8 cellular contexts compared by ENCODE assay signal in genomic region chr1:153617677-153618076, GRCh38. TPM values are rescaled to one million over a fixed set of nuclear protein-coding genes. Genes with fewer than 3 reads are reported as not detected.
DNase-seq lines count a peak whose midpoint lies in the region; ATAC-seq and TF ChIP-seq lines count a peak whose summit lies in the region.

No MANE protein-coding gene starts in this region.

- TF ChIP-seq RAD21 in HCT116 (IDR thresholded peaks at IDR 0.05; ENCODE audit: low read depth), result no peak

- intact Hi-C loops in HCT116 (cut with micrococcal nuclease), result loop anchor here (2.0 kb wide), 2 partner anchors 45 to 107 kb away; no protein-coding TSS in a partner anchor
- intact Hi-C loops in ascending aorta (cut with DNase I), result loop anchor here (2.0 to 10.0 kb wide), 4 partner anchors 45 to 263 kb away; partner anchors contain the start of gene S100A9
- intact Hi-C loops in left lung (cut with DNase I), result no loop called here

- peaks cover 25% of the 10 kb centered on the region for H3K79me2 ChIP-seq in HCT116 (ENCODE audit: insufficient read depth, low read length)

- no peak overlapping the region for H2AFZ ChIP-seq in HCT116 (ENCODE audit: low read depth, low read length, poor library complexity, severe bottlenecking)

- TF ChIP-seq POLR2A in HCT116 (IDR thresholded peaks at IDR 0.05; ENCODE audit: borderline replicate concordance, extremely low read depth, insufficient read depth, insufficient read length), result no peak

- H3K4me3 ChIP-seq in HCT116 (replicated peaks in 1 of 2; ENCODE audit: low read depth in 1 of 2, low read length in 2 of 2), result no peak overlapping the region
- no peak overlapping the region for H3K4me3 ChIP-seq in ascending aorta
- H3K4me3 ChIP-seq in left lung, result no peak overlapping the region

- H3K36me3 ChIP-seq in HCT116 (ENCODE audit: control insufficient read depth in 1 of 2, insufficient read depth in 2 of 2, low read length in 2 of 2), result peaks cover 0 to 4% of the 10 kb centered on the region in 2 experiments; a peak in 2 of 4 replicates
- H3K36me3 ChIP-seq in ascending aorta, result peaks cover 0 to 13% of the 10 kb centered on the region in 2 donors
- H3K36me3 ChIP-seq in left lung, result peaks cover 0 to 12% of the 10 kb centered on the region in 2 donors

- POLR2A ChIA-PET in HCT116 (lab: Charles Lee), result interaction anchor here (1.0 to 8.2 kb wide), 4 partner anchors 8 to 50 kb away, joined by 4 to 172 read pairs (median 12); partner anchors contain the start of genes CHTOP, S100A1 and S100A13

- no peaks in the 10 kb centered on the region for H4K20me1 ChIP-seq in HCT116 (ENCODE audit: insufficient read depth)

- H3K27ac ChIP-seq in HCT116 (ENCODE audit: low read depth, low read length) (peak overlapping the region; percentile 79), ascending aorta (peak overlapping the region in 1 of 2 donors; percentile 49), left lung (peak overlapping the region in 1 of 2 donors; percentile 63)

- RAD21 ChIA-PET in HCT116 (lab: Charles Lee; ENCODE audit: low non-redundant PET in 1 of 2, low total read pairs in 2 of 2, uncharacterized antibody in 2 of 2, unreplicated experiment in 2 of 2), result interaction anchor here (1.3 to 2.2 kb wide), 3 partner anchors 10 to 45 kb away, joined by 5 to 9 read pairs (median 8); partner anchors contain the start of gene S100A13 (in 1 of the 2)

- peak overlapping the region; percentile 61 for H3K9ac ChIP-seq in HCT116 (ENCODE audit: low read length)

- DNase-seq in activated CD8-positive, alpha-beta memory T cell treated with anti-CD3 and anti-CD28 coated beads for 24 hours, result peak; percentile 91
- no peak for DNase-seq in activated CD8-positive, alpha-beta memory T cell treated with anti-CD3 and anti-CD28 coated beads, Interleukin-2, amount 50 U/mL, for 48 hours
- DNase-seq in HCT116 (ENCODE audit: low read depth, low spot score), result peak; percentile 57
- DNase-seq in ascending aorta (ENCODE audit: low spot score in 2 of 2), result peak in 1 of 2 donors; percentile 92
- peak; percentile 82 to 93 for DNase-seq in left lung
- no peak for DNase-seq in MV-4-11 (lab: John Stamatoyannopoulos, UW)

- H3K27me3 ChIP-seq in HCT116 (ENCODE audit: insufficient read depth, low read length) (no peaks in the 10 kb centered on the region), ascending aorta (no peaks in the 10 kb centered on the region), left lung (no peaks in the 10 kb centered on the region)

- TF ChIP-seq CTCF in HCT116 (IDR thresholded peaks at IDR 0.05 in 2 of 3, conservative IDR thresholded peaks at IDR 0.05 in 1 of 3; ENCODE audit: borderline replicate concordance in 1 of 3, insufficient read depth in 1 of 3, low read depth in 2 of 3, low read length in 2 of 3) (peak in 2 of 3 experiments; percentile 66 to 68; a peak in 4 of 6 replicates), ascending aorta (IDR thresholded peaks at IDR 0.05) (peak; percentile 58 to 73 (median 58)), left lung (IDR thresholded peaks at IDR 0.05) (peak; percentile 30 to 70)

- H3K9me3 ChIP-seq in HCT116 (ENCODE audit: control insufficient read depth in 1 of 2, insufficient read depth in 1 of 2, low read depth in 1 of 2, low read length in 2 of 2), result no peaks in the 10 kb centered on the region
- no peaks in the 10 kb centered on the region for H3K9me3 ChIP-seq in ascending aorta
- H3K9me3 ChIP-seq in left lung, result no peaks in the 10 kb centered on the region

- H3K4me2 ChIP-seq in HCT116 (ENCODE audit: low read length), result peak overlapping the region; percentile 73

- H3K9me2 ChIP-seq in HCT116 (ENCODE audit: insufficient read depth), result no peaks in the 10 kb centered on the region

- ATAC-seq in HCT116 (peak; percentile 63), left lung (peak; percentile 46), GM19395 (IDR thresholded peaks at IDR 0.05; ENCODE audit: unreplicated experiment) (no peak)

- BruUV-seq in HCT116 (replicated peaks; lab: Mats Ljungman, UMichigan), result no TSS peak

- CTCF ChIA-PET in HCT116 (lab: Charles Lee), result interaction anchor here (1.2 to 7.7 kb wide), 6 partner anchors 10 to 107 kb away, joined by 3 to 76 read pairs (median 9); partner anchors contain the start of genes CHTOP, S100A1 and S100A13

- H3K4me1 ChIP-seq in HCT116 (ENCODE audit: control insufficient read depth in 1 of 2, insufficient read depth in 2 of 2, low read length in 2 of 2) (peaks cover 39 to 53% of the 10 kb centered on the region in 2 experiments), ascending aorta (peaks cover 0 to 12% of the 10 kb centered on the region in 2 donors), left lung (peaks cover 10 to 30% of the 10 kb centered on the region in 2 donors)

TF ChIP-seq in HCT116, 20 proteins besides CTCF, POLR2A, EP300 and RAD21:
- TF ChIP-seq POLR2AphosphoS5 (IDR thresholded peaks at IDR 0.05; ENCODE audit: low read depth, low read length) (peak; percentile 63), YY1 (IDR thresholded peaks at IDR 0.05; ENCODE audit: extremely low read depth, insufficient replicate concordance, low read depth, low read length) (peak; percentile 71), ELF1 (IDR thresholded peaks at IDR 0.05; ENCODE audit: borderline replicate concordance, low read depth) (no peak), JUND (IDR thresholded peaks at IDR 0.05) (no peak), ZFX (IDR thresholded peaks at IDR 0.05) (no peak)

TF ChIP-seq in PFSK-1, 5 proteins besides CTCF, POLR2A, EP300 and RAD21:
- TF ChIP-seq FOXP2 (optimal IDR thresholded peaks at IDR 0.05; ENCODE audit: borderline replicate concordance, extremely low read depth, extremely low read length, insufficient read depth) (no peak), SIN3A (IDR thresholded peaks at IDR 0.05; ENCODE audit: borderline replicate concordance, insufficient read depth, low read length) (no peak; the same call in 1 of the 2 replicates), TAF1 (IDR thresholded peaks at IDR 0.05; ENCODE audit: borderline replicate concordance, insufficient read depth, low read length) (no peak), POLR2AphosphoS5 (IDR thresholded peaks at IDR 0.05; ENCODE audit: low read depth, low read length) (peak; percentile 24; the same call in 1 of the 2 replicates)

RNA-seq across cellular contexts. Expression of gene S100A14, which starts 1.6 kb away (rescaled TPM):
- 252 TPM for total RNA-seq in HCT116 (2021; ENCODE audit: unreplicated experiment)
- polyA plus RNA-seq in HCT116 (2012), result 369 and 385 TPM in 2 replicates
- polyA plus RNA-seq in PFSK-1 (2012; ENCODE audit: insufficient read length, low read depth), result 0.49 TPM
- total RNA-seq in ascending aorta, result 1.5 TPM
- 100 to 1,000 TPM in 1 of 2 donors, 10 to 100 TPM in 1; 100.0 to 152 TPM for total RNA-seq in left lung

RNA-seq across cellular contexts. Expression of gene S100A16, which starts 4.7 kb away (rescaled TPM):
- 196 TPM for total RNA-seq in HCT116 (2021; ENCODE audit: unreplicated experiment)
- 357 and 371 TPM in 2 replicates for polyA plus RNA-seq in HCT116 (2012)
- polyA plus RNA-seq in PFSK-1 (2012; ENCODE audit: insufficient read length, low read depth), result 53.0 TPM
- 364 TPM for total RNA-seq in ascending aorta
- 100 to 1,000 TPM; 118 to 145 TPM for total RNA-seq in left lung

RNA-seq across cellular contexts. Expression of gene S100A13, which starts 9.6 kb away (rescaled TPM):
- total RNA-seq in HCT116 (2021; ENCODE audit: unreplicated experiment) (143 TPM), ascending aorta (89.7 TPM), left lung (10 to 100 TPM; 75.1 to 80.0 TPM)
- 203 and 216 TPM in 2 replicates for polyA plus RNA-seq in HCT116 (2012)
- 162 TPM for polyA plus RNA-seq in PFSK-1 (2012; ENCODE audit: insufficient read length, low read depth)

RNA-seq across cellular contexts. Expression of gene S100A1, which starts 10.6 kb away (rescaled TPM):
- total RNA-seq in HCT116 (2021; ENCODE audit: unreplicated experiment), result 0.30 TPM
- polyA plus RNA-seq in HCT116 (2012), result 1.8 and 2.1 TPM in 2 replicates
- polyA plus RNA-seq in PFSK-1 (2012; ENCODE audit: insufficient read length, low read depth), result 7.4 TPM
- not detected for total RNA-seq in ascending aorta
- total RNA-seq in left lung, result 1 to 10 TPM in 1 of 2 donors, under 1 TPM in 1; 0.93 to 2.3 TPM

RNA-seq across cellular contexts. Expression of gene CHTOP, which starts 16.2 kb away (rescaled TPM):
- total RNA-seq in HCT116 (2021; ENCODE audit: unreplicated experiment), result 110 TPM
- polyA plus RNA-seq in HCT116 (2012), result 86.3 and 88.6 TPM in 2 replicates
- 85.4 TPM for polyA plus RNA-seq in PFSK-1 (2012; ENCODE audit: insufficient read length, low read depth)
- 58.9 TPM for total RNA-seq in ascending aorta
- 10 to 100 TPM; 54.5 to 65.5 TPM for total RNA-seq in left lung

Comparison
In these comparisons a context has a peak if more than half of its experiments do, and no peak if none do; other contexts are left out.
1. DNase-seq: peak in activated CD8-positive, alpha-beta memory T cell treated with anti-CD3 and anti-CD28 coated beads for 24 hours (single experiment), HCT116 (single experiment) and left lung (2 of 2); none in activated CD8-positive, alpha-beta memory T cell treated with anti-CD3 and anti-CD28 coated beads, Interleukin-2, amount 50 U/mL, for 48 hours (single experiment) and MV-4-11 (single experiment).
2. RNA of gene S100A14, which starts 1.6 kb away (total RNA-seq): 252 TPM in HCT116 (single experiment) and 100.0 to 152 TPM in left lung; 1.5 TPM in ascending aorta (single experiment); every median in the first group is over 10 times any median in the second.
3. intact Hi-C loops: an anchor here in HCT116 (2.0 kb wide) and ascending aorta (2.0 to 10.0 kb wide); none called in left lung.
4. Peak in every context shown above with its lines, with median percentiles within 50 percentile points of each other: CTCF ChIP-seq.